ENCODE assay signal across 12 cellular contexts in the genomic region with DNA sequence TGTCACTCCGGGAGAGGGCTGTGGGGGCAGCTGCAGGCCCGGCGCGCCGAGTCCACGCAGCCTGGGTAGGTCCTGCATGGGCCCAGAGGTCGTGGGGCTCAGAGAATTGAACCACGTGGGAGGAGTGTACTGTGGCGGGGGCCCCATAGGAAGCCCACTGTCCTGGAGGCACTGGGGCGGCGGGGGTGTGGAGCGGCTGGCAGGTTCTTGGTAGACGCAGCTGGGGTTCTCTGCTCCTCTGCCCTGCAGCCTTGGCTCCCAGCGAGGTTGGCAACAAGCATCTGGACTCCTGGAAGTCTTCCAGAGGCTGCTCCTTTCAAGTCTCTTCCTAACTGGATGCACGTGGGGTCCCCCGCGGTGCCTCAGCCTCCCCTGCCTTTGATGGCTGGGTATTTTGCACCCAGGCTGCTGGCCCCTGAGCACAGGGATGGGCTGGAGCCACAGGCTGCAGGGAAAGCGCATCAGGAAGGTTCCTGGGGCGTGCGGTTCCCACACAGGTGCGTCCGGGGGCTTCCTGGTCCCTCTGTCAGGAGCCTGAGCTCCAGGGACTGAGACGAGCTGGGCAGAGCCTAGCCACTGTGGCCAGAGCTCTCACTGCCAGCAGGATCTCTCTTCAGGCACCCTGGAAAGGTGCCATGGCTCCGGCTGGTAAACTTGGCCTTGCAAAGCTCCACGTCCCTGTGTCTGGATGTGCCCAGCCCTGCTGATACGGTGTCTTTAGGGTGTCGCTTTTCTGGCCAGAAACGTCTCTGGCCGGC. TPM values are rescaled to one million over a fixed set of nuclear protein-coding genes. Genes with fewer than 3 reads are reported as not detected.
DNase-seq lines count a peak whose midpoint lies in the region; ATAC-seq, FAIRE-seq and TF ChIP-seq lines count a peak whose summit lies in the region.
"Had no signal": no experiment of that assay in that cellular context is flagged by ENCODE, and none has a peak within 500 bp of the region (broad histone marks: within the 10 kb centered on the region; RNA-seq: fewer than 3 reads in every experiment).

No MANE protein-coding gene starts in this region.

- peaks cover 9% of the 10 kb centered on the region for H3K4me1 ChIP-seq in adipocyte (ENCODE audit: control insufficient read depth, insufficient read depth, low read length)

- H3K9ac ChIP-seq in adipocyte (ENCODE audit: low read length) = peak overlapping the region; percentile 38

- no peak overlapping the region for H3K4me3 Mint-ChIP-seq in activated T-helper 2 cell treated with anti-CD3 and anti-CD28 coated beads, Interferon-gamma antibody, Interleukin-2, Interleukin-4, amounts not matched to agents 10 μg/mL and 5 μg/mL and 100 μg/mL, durations not matched to agents 14 hours and 24 hours and 36 hours (ENCODE audit: low read depth)
- no peak overlapping the region for H3K4me3 Mint-ChIP-seq in MCF 10A (ENCODE audit: unreplicated experiment)
- H3K4me3 Mint-ChIP-seq: CD14-positive monocyte had no signal

- TF ChIP-seq POLR2A in GM12892 (IDR thresholded peaks at IDR 0.05; ENCODE audit: low read depth, low read length) = no peak

- FAIRE-seq in GM12892 (lab: Jason Lieb, UNC) = no peak

- no peak overlapping the region for H3K27ac Mint-ChIP-seq in activated T-helper 2 cell treated with anti-CD3 and anti-CD28 coated beads, Interferon-gamma antibody, Interleukin-2, Interleukin-4, amounts not matched to agents 10 μg/mL and 5 μg/mL and 100 μg/mL, durations not matched to agents 14 hours and 24 hours and 36 hours
- H3K27ac Mint-ChIP-seq in MCF 10A (ENCODE audit: low read depth, unreplicated experiment) = no peak overlapping the region

- H3K9me3 ChIP-seq in adipocyte (ENCODE audit: control insufficient read depth, low read length) = no peaks in the 10 kb centered on the region

- intact Hi-C loops in Right ventricle myocardium superior (cut with DNase I) = no loop called here
- intact Hi-C loops in activated T-helper 2 cell treated with anti-CD3 and anti-CD28 coated beads, Interferon-gamma antibody, Interleukin-2, Interleukin-4, amounts not matched to agents 10 μg/mL and 5 μg/mL and 100 μg/mL, durations not matched to agents 14 hours and 24 hours and 36 hours (cut with micrococcal nuclease) = no loop called here
- intact Hi-C loops in MCF 10A (cut with micrococcal nuclease) = no loop called here

- H3K4me1 Mint-ChIP-seq in activated T-helper 2 cell treated with anti-CD3 and anti-CD28 coated beads, Interferon-gamma antibody, Interleukin-2, Interleukin-4, amounts not matched to agents 10 μg/mL and 5 μg/mL and 100 μg/mL, durations not matched to agents 14 hours and 24 hours and 36 hours (ENCODE audit: low read depth) = peaks cover 12% of the 10 kb centered on the region
- peaks cover 4% of the 10 kb centered on the region for H3K4me1 Mint-ChIP-seq in MCF 10A (ENCODE audit: insufficient read depth, unreplicated experiment)

- DNase-seq in GM12892 (ENCODE audit: insufficient read length) = peak; percentile 1
- DNase-seq in adipocyte (ENCODE audit: low read depth) = no peak
- peak; percentile 72 for DNase-seq in Right ventricle myocardium superior
- peak; percentile 41 for DNase-seq in putamen (ENCODE audit: low spot score)
- no peak for DNase-seq in activated T-helper 2 cell treated with anti-CD3 and anti-CD28 coated beads, Interferon-gamma antibody, Interleukin-2, Interleukin-4, amounts not matched to agents 10 μg/mL and 5 μg/mL and 100 μg/mL, durations not matched to agents 14 hours and 24 hours and 36 hours (ENCODE audit: low spot score)
- no peak for DNase-seq in MCF 10A (ENCODE audit: unreplicated experiment)
- DNase-seq in ecto neural progenitor cell (ENCODE audit: low spot score) = no peak
- DNase-seq in NCI-H187 treated with DMSO at 0.1 percent for 48 hours (lab: John Stamatoyannopoulos, UW) = no peak
- DNase-seq: activated CD4-positive, alpha-beta T cell treated with anti-CD3 and anti-CD28 coated beads for 1 hour; activated T-cell treated with anti-CD3 and anti-CD28 coated beads, Interleukin-2, amount 50 U/mL, for 1 hour; NCI-H146 had no signal

- H3K27me3 ChIP-seq in adipocyte (replicated peaks; ENCODE audit: control insufficient read depth, insufficient read depth, low read length) = no peaks in the 10 kb centered on the region

- POLR2A ChIA-PET in MCF 10A (lab: Yijun Ruan, JAX) = interaction anchor here (1.8 kb wide), 1 partner anchor 9 kb away, joined by 6 read pairs; a partner anchor contains a TSS

- peaks cover 16% of the 10 kb centered on the region for H3K36me3 Mint-ChIP-seq in activated T-helper 2 cell treated with anti-CD3 and anti-CD28 coated beads, Interferon-gamma antibody, Interleukin-2, Interleukin-4, amounts not matched to agents 10 μg/mL and 5 μg/mL and 100 μg/mL, durations not matched to agents 14 hours and 24 hours and 36 hours (ENCODE audit: low read depth)
- H3K36me3 Mint-ChIP-seq in MCF 10A (ENCODE audit: insufficient read depth, unreplicated experiment) = peaks cover 6% of the 10 kb centered on the region

- peaks cover 8% of the 10 kb centered on the region for H3K36me3 ChIP-seq in adipocyte (ENCODE audit: control insufficient read depth, insufficient read depth, low read length, severe bottlenecking)

- H3K27me3 Mint-ChIP-seq in activated T-helper 2 cell treated with anti-CD3 and anti-CD28 coated beads, Interferon-gamma antibody, Interleukin-2, Interleukin-4, amounts not matched to agents 10 μg/mL and 5 μg/mL and 100 μg/mL, durations not matched to agents 14 hours and 24 hours and 36 hours (ENCODE audit: low read depth) = no peaks in the 10 kb centered on the region
- H3K27me3 Mint-ChIP-seq in MCF 10A (ENCODE audit: insufficient read depth, unreplicated experiment) = no peaks in the 10 kb centered on the region

- no peak overlapping the region for H3K4me3 ChIP-seq in adipocyte (ENCODE audit: low read length)

- no peaks in the 10 kb centered on the region for H3K9me3 Mint-ChIP-seq in activated T-helper 2 cell treated with anti-CD3 and anti-CD28 coated beads, Interferon-gamma antibody, Interleukin-2, Interleukin-4, amounts not matched to agents 10 μg/mL and 5 μg/mL and 100 μg/mL, durations not matched to agents 14 hours and 24 hours and 36 hours
- H3K9me3 Mint-ChIP-seq in MCF 10A (ENCODE audit: unreplicated experiment) = no peaks in the 10 kb centered on the region

- no TSS peak for BruUV-seq in MCF 10A (replicated peaks; lab: Mats Ljungman, UMichigan)

- CTCF ChIA-PET in MCF 10A (lab: Yijun Ruan, JAX) = interaction anchor here (0.7 kb wide), 1 partner anchor 438 kb away, joined by 3 read pairs; no protein-coding TSS in a partner anchor

- ATAC-seq in Right ventricle myocardium superior (ENCODE audit: poor library complexity) = peak; percentile 61

- TF ChIP-seq CTCF in MCF 10A (IDR thresholded peaks at IDR 0.05; ENCODE audit: unreplicated experiment) = no peak

RNA-seq across cellular contexts. Expression of a gene that starts 9.3 kb away (rescaled TPM):
- 20.0 TPM for polyA plus RNA-seq in GM12892 (2012; ENCODE audit: missing spikeins)
- total RNA-seq in Right ventricle myocardium superior = 9.8 TPM
- 65.5 and 68.5 TPM in 2 replicates for total RNA-seq in activated T-helper 2 cell treated with anti-CD3 and anti-CD28 coated beads, Interferon-gamma antibody, Interleukin-2, Interleukin-4, amounts not matched to agents 10 μg/mL and 5 μg/mL and 100 μg/mL, durations not matched to agents 14 hours and 24 hours and 36 hours
- 49.4 and 51.6 TPM in 2 replicates for total RNA-seq in MCF 10A (2022)

RNA-seq across cellular contexts. Expression of a gene that starts 28.4 kb away (rescaled TPM):
- polyA plus RNA-seq in GM12892 (2012; ENCODE audit: missing spikeins) = 0.17 TPM
- total RNA-seq in Right ventricle myocardium superior (0.30 TPM), MCF 10A (2022) (5.8 and 6.3 TPM in 2 replicates)
- 1.8 and 2.1 TPM in 2 replicates for total RNA-seq in activated T-helper 2 cell treated with anti-CD3 and anti-CD28 coated beads, Interferon-gamma antibody, Interleukin-2, Interleukin-4, amounts not matched to agents 10 μg/mL and 5 μg/mL and 100 μg/mL, durations not matched to agents 14 hours and 24 hours and 36 hours
- polyA plus RNA-seq: CD14-positive monocyte had no signal

Comparison
In these comparisons a context has a peak if more than half of its experiments do, and no peak if none do; other contexts are left out.
1. DNase-seq: peak in GM12892 (single experiment), Right ventricle myocardium superior (single experiment) and putamen (single experiment); none in adipocyte (single experiment), activated T-helper 2 cell treated with anti-CD3 and anti-CD28 coated beads, Interferon-gamma antibody, Interleukin-2, Interleukin-4, amounts not matched to agents 10 μg/mL and 5 μg/mL and 100 μg/mL, durations not matched to agents 14 hours and 24 hours and 36 hours (single experiment), MCF 10A (single experiment), ecto neural progenitor cell (single experiment) and NCI-H187 treated with DMSO at 0.1 percent for 48 hours (single experiment).